In the genomic region with DNA sequence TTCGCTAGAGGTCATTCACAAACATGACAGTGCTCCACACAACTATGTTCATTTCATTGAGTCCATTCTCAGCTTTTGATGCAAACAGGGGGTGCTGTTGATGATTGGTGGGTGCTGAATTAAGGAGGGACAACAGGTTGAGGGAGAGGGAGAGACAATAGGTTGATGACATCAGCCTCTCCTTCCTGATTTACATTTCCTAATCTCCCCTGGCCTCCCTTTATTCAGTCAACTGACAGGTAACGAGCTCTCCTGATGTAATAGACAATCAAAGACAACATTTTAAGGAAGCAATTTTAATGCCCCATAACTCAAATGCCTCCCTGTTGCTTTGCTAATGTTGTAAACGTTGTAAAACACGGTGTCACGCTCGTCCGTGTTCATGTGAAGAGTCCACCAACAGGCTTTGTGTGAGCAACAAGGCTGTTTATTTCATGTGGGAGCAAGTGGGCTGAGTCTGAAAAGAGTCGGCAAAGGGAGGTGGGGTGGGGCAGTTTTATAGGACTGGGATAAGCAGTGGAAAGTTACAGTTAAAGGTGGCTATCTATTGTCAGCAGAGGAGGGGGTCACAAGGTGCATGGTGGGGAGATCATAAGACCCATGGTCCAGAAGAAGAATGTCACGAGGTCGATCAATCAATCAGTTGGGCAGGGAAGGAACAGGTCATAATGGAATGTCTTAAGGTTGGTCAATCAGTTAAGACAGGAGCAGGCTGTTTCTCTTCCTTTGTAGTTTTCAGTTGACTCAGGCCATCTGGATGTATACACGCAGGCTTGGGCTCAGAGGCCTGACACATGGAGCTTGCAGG, we compare ENCODE assay signal across 19 cellular contexts. TPM values are rescaled to one million over a fixed set of nuclear protein-coding genes. Genes with fewer than 3 reads are reported as not detected.
DNase-seq lines count a peak whose midpoint lies in the region; ATAC-seq, FAIRE-seq and TF ChIP-seq lines count a peak whose summit lies in the region.
"Had no signal": no experiment of that assay in that cellular context is flagged by ENCODE, and none has a peak within 500 bp of the region (broad histone marks: within the 10 kb centered on the region; RNA-seq: fewer than 3 reads in every experiment).

No MANE protein-coding gene starts in this region.

- WGBS in K562 (ENCODE audit: insufficient coverage, low coverage, missing lambda C conversion rate) = 5% methylated on average over 11 of the region's 11 CpGs
- WGBS in testis, 2 donors = 71% methylated on average over 11 of the region's 11 CpGs

- no peaks in the 10 kb centered on the region for H4K20me1 ChIP-seq in K562 (replicated peaks; ENCODE audit: control insufficient read depth, insufficient read depth, low read length)

- in situ Hi-C loops in K562 (cut with MboI) = loop anchor here (5.0 kb wide), 1 partner anchor 383 kb away; no protein-coding TSS in a partner anchor

- H3K9me3 ChIP-seq in K562 (replicated peaks; ENCODE audit: control insufficient read depth, insufficient read depth, low read depth, low read length) = no peaks in the 10 kb centered on the region
- H3K9me3 ChIP-seq in testis = no peaks in the 10 kb centered on the region
- H3K9me3 ChIP-seq: BE2C, SJSA1 had no signal

- peak; percentile 25 for DNase-seq in HT-29 (ENCODE audit: low spot score)
- peak; percentile 16 to 80 (median 20) for DNase-seq in K562 (ENCODE audit: extremely low read depth in 1 of 4, low spot score in 3 of 4)
- peak; percentile 37 for DNase-seq in iPS-NIHi7 (ENCODE audit: extremely low spot score)
- DNase-seq in activated CD4-positive, alpha-beta T cell treated with anti-CD3 and anti-CD28 coated beads for 4 hours = no peak
- DNase-seq in D721Med (ENCODE audit: insufficient read length, low spot score) = no peak
- no peak for DNase-seq in testis
- DNase-seq: 8988T; BE2C; CD4-positive, alpha-beta memory T cell; GOT3; HFFc6; NCI-H1694 treated with DMSO at 0.1 percent for 48 hours; NCI-H774 had no signal

- no TSS peak for BruUV-seq in K562 (replicated peaks; lab: Mats Ljungman, UMichigan)

- no peak; the same call in 1 of the 2 replicates for TF ChIP-seq POLR2A in K562 (conservative IDR thresholded peaks at IDR 0.05)
- TF ChIP-seq POLR2A in testis (IDR thresholded peaks at IDR 0.05) = no peak

- H2AFZ ChIP-seq in ACC112 (ENCODE audit: low read length, unreplicated experiment) (peak overlapping the region; percentile 28), K562 (ENCODE audit: low read depth, low read length) (peak overlapping the region; percentile 97)

- H3K4me3 ChIP-seq in ACC112 (ENCODE audit: low read depth, low read length) (no peak overlapping the region), K562 (peak overlapping the region; percentile 7; the same call in 1 of the 2 replicates), testis (no peak overlapping the region)
- H3K4me3 ChIP-seq: GM12878, SJSA1 had no signal

- peak; percentile 38 for TF ChIP-seq EP300 in K562 (IDR thresholded peaks at IDR 0.05; ENCODE audit: low read length)

- ATAC-seq in K562 (peak; percentile 15), HG03439 (IDR thresholded peaks at IDR 0.05; ENCODE audit: unreplicated experiment) (no peak)
- ATAC-seq: GM12878 had no signal

- no peak for TF ChIP-seq CTCF in K562 (IDR thresholded peaks at IDR 0.05 in 2 of 3, conservative IDR thresholded peaks at IDR 0.05 in 1 of 3; ENCODE audit: insufficient read depth in 2 of 3, low read depth in 1 of 3, low read length in 3 of 3)
- TF ChIP-seq CTCF in D721Med (IDR thresholded peaks at IDR 0.05; ENCODE audit: insufficient read depth, missing control alignments) = no peak
- no peak for TF ChIP-seq CTCF in testis (IDR thresholded peaks at IDR 0.05)

- intact Hi-C loops in K562 (cut with micrococcal nuclease) (loop anchor here (10.0 kb wide), 2 partner anchors 246 to 384 kb away; partner anchors contain the start of genes ELOVL6 and MCUB), testis (cut with DNase I; ENCODE audit: low total_unique reads) (loop anchor here (10.0 kb wide), 1 partner anchor 116 kb away; no protein-coding TSS in a partner anchor)

- no peaks in the 10 kb centered on the region for H3K4me1 ChIP-seq in ACC112 (ENCODE audit: control insufficient read depth, insufficient read depth, low read length, unreplicated experiment)
- peaks cover 8 to 15% of the 10 kb centered on the region in 2 experiments for H3K4me1 ChIP-seq in K562 (replicated peaks in 1 of 2; ENCODE audit: control insufficient read depth in 2 of 2, insufficient read depth in 2 of 2, low read length in 2 of 2)
- no peaks in the 10 kb centered on the region for H3K4me1 ChIP-seq in testis
- H3K4me1 ChIP-seq: BE2C, SJSA1 had no signal

- H3K9ac ChIP-seq in K562 (ENCODE audit: insufficient read depth in 1 of 2, low read depth in 2 of 2, low read length in 2 of 2) = peak overlapping the region; percentile 14 to 51; a peak in 3 of 4 replicates

- peak; percentile 63 for FAIRE-seq in K562 (lab: Jason Lieb, UNC)
- FAIRE-seq in D721Med (lab: Jason Lieb, UNC) = no peak
- FAIRE-seq: GM12878 had no signal

- H3K36me3 ChIP-seq in ACC112 (ENCODE audit: insufficient read depth, low read length) (no peaks in the 10 kb centered on the region), K562 (ENCODE audit: control insufficient read depth, insufficient read depth, low read length) (no peaks in the 10 kb centered on the region), testis (ENCODE audit: low read depth, missing control alignments) (no peaks in the 10 kb centered on the region)
- H3K36me3 ChIP-seq: BE2C, SJSA1 had no signal

- POLR2A ChIA-PET in K562 (lab: Yijun Ruan, JAX) = no interaction called here

- H3K79me2 ChIP-seq in ACC112 (ENCODE audit: control insufficient read depth, insufficient read depth, low read length, unreplicated experiment) = peaks cover 3% of the 10 kb centered on the region
- H3K79me2 ChIP-seq in K562 (ENCODE audit: control insufficient read depth, insufficient read depth, low read length) = peaks cover 5% of the 10 kb centered on the region

- peak overlapping the region; percentile 72 for H3K4me2 ChIP-seq in K562 (ENCODE audit: insufficient read depth, low read length)

- CTCF ChIA-PET in K562 (lab: Yijun Ruan, JAX; ENCODE audit: low intra/inter-chr PET ratio) = no interaction called here

- H3K27me3 ChIP-seq in ACC112 (ENCODE audit: insufficient read depth, low read length) (no peaks in the 10 kb centered on the region), K562 (ENCODE audit: control insufficient read depth in 2 of 2, insufficient read depth in 2 of 2, low read length in 2 of 2) (no peaks in the 10 kb centered on the region), testis (no peaks in the 10 kb centered on the region)
- H3K27me3 ChIP-seq: BE2C, SJSA1 had no signal

- no peak for TF ChIP-seq RAD21 in K562 (CRISPR knock-in tag; conservative IDR thresholded peaks at IDR 0.05 in 1 of 2, IDR thresholded peaks at IDR 0.05 in 1 of 2)

- no peaks in the 10 kb centered on the region for H3K9me1 ChIP-seq in K562 (ENCODE audit: control insufficient read depth, insufficient read depth, low read length)

- H3K27ac ChIP-seq in ACC112 (ENCODE audit: low read depth, low read length) (no peak overlapping the region), K562 (ENCODE audit: extremely low read depth, low read depth, low read length) (peak overlapping the region; percentile 76), testis (no peak overlapping the region)
- H3K27ac ChIP-seq: HL-60, SJSA1 had no signal

RNA-seq across cellular contexts. Expression of gene GAR1, which starts 4.8 kb away (rescaled TPM):
- 8.5 and 9.8 TPM in 2 replicates for total RNA-seq in HT-29 (2014; rRNA removed; shearing (Covaris generic))
- total RNA-seq in K562 (2011; cell fraction: chromatin; rRNA removed; ENCODE audit: low replicate concordance) = 7.4 and 24.1 TPM in 2 replicates
- total RNA-seq in K562 (2011; cell fraction: nucleolus; rRNA removed) = 5.0 and 6.8 TPM in 2 replicates
- 16.8 and 24.8 TPM in 2 replicates for total RNA-seq in K562 (2011; cell fraction: nucleoplasm; rRNA removed)
- total RNA-seq in K562 (2014; rRNA removed) = 63.0 and 75.3 TPM in 2 replicates
- total RNA-seq in K562 (2014; rRNA removed; fragmentation: Illumina TruSeq; extraction: Trizol) = 47.6 and 56.1 TPM in 2 replicates
- total RNA-seq in K562 (2015; rRNA removed; fragmentation: Illumina TruSeq; extraction: Trizol) = 54.7 and 68.2 TPM in 2 replicates
- total RNA-seq in K562 (2021) = 78.7 and 86.1 TPM in 2 replicates
- 49.6 and 81.8 TPM in 2 replicates for polyA plus RNA-seq in K562 (2011; rRNA removed)
- polyA plus RNA-seq in K562 (2011; cell fraction: cytosol; rRNA removed) = 12.3 and 24.5 TPM in 2 replicates
- polyA plus RNA-seq in K562 (2011; cell fraction: nucleus; rRNA removed) = 9.6 and 14.6 TPM in 2 replicates
- polyA plus RNA-seq in K562 (2012) = 68.9 and 285 TPM in 2 replicates
- 151 and 171 TPM in 2 replicates for polyA plus RNA-seq in K562 (2014; fragmentation: Illumina TruSeq; extraction: Trizol)
- polyA plus RNA-seq in K562 (2014; fragmentation: Nextera tagmentation; extraction: Ambion mirVana) = 10 to 100 TPM; 35.7 to 44.2 TPM
- 179 and 194 TPM in 2 replicates for polyA plus RNA-seq in K562 (2014; rRNA removed)
- 18.4 and 20.3 TPM in 2 replicates for polyA minus RNA-seq in K562 (2011; rRNA and poly(A)+ RNA removed)
- 11.5 and 12.1 TPM in 2 replicates for polyA minus RNA-seq in K562 (2011; cell fraction: cytosol; rRNA and poly(A)+ RNA removed)
- polyA minus RNA-seq in K562 (2011; cell fraction: nucleus; rRNA and poly(A)+ RNA removed) = 4.3 and 9.1 TPM in 2 replicates
- total RNA-seq in testis = 10 to 100 TPM; 14.5 to 17.8 TPM
- 28.5 TPM for polyA plus RNA-seq in testis (ENCODE audit: insufficient read depth, low read depth, low replicate concordance)

RNA-seq across cellular contexts. Expression of gene CFI, which starts 9.0 kb away (rescaled TPM):
- total RNA-seq in HT-29 (2014; rRNA removed; shearing (Covaris generic)) = 0.20 TPM in 1 of 2 replicates, not detected in the other
- total RNA-seq in K562 (2011; cell fraction: chromatin; rRNA removed; ENCODE audit: low replicate concordance) = 0.23 TPM in 1 of 2 replicates, not detected in the other
- not detected in 2 replicates for total RNA-seq in K562 (2011; cell fraction: nucleolus; rRNA removed)
- 0.31 TPM in 1 of 2 replicates, not detected in the other for total RNA-seq in K562 (2011; cell fraction: nucleoplasm; rRNA removed)
- total RNA-seq in K562 (2014; rRNA removed) (0.41 and 1.4 TPM in 2 replicates), K562 (2014; rRNA removed; fragmentation: Illumina TruSeq; extraction: Trizol) (0.61 and 0.62 TPM in 2 replicates), K562 (2015; rRNA removed; fragmentation: Illumina TruSeq; extraction: Trizol) (8.3 and 8.4 TPM in 2 replicates), K562 (2021) (0.94 and 0.95 TPM in 2 replicates), testis (10 to 100 TPM in 1 of 2 donors, 1 to 10 TPM in 1; 4.3 to 24.5 TPM)
- polyA plus RNA-seq in K562 (2011; rRNA removed) (0.22 and 0.54 TPM in 2 replicates), K562 (2014; fragmentation: Illumina TruSeq; extraction: Trizol) (0.58 and 1.00 TPM in 2 replicates), K562 (2014; fragmentation: Nextera tagmentation; extraction: Ambion mirVana) (1 to 10 TPM in 1 of 2 experiments, under 1 TPM in 1; 0.30 to 1.1 TPM), K562 (2014; rRNA removed) (0.46 and 0.72 TPM in 2 replicates), testis (ENCODE audit: insufficient read depth, low read depth, low replicate concordance) (26.0 TPM)
- 0.06 and 0.12 TPM in 2 replicates for polyA plus RNA-seq in K562 (2011; cell fraction: cytosol; rRNA removed)
- 0.10 and 0.26 TPM in 2 replicates for polyA plus RNA-seq in K562 (2011; cell fraction: nucleus; rRNA removed)
- 2.5 and 3.9 TPM in 2 replicates for polyA plus RNA-seq in K562 (2012)
- 0.33 TPM in 1 of 2 replicates, not detected in the other for polyA minus RNA-seq in K562 (2011; rRNA and poly(A)+ RNA removed)
- polyA minus RNA-seq in K562 (2011; cell fraction: cytosol; rRNA and poly(A)+ RNA removed) = 0.73 TPM in 1 of 2 replicates, not detected in the other
- polyA minus RNA-seq in K562 (2011; cell fraction: nucleus; rRNA and poly(A)+ RNA removed) = not detected in 2 replicates
- total RNA-seq: CD4-positive, alpha-beta memory T cell; HFFc6; NCI-H460 had no signal
- polyA plus RNA-seq: CD4-positive, alpha-beta memory T cell had no signal

RNA-seq across cellular contexts. Expression of gene RRH, which starts 17.0 kb away (rescaled TPM):
- not detected in 2 replicates for total RNA-seq in HT-29 (2014; rRNA removed; shearing (Covaris generic))
- 0.60 and 0.97 TPM in 2 replicates for total RNA-seq in K562 (2011; cell fraction: chromatin; rRNA removed; ENCODE audit: low replicate concordance)
- total RNA-seq in K562 (2011; cell fraction: nucleolus; rRNA removed) = 0.17 TPM in 1 of 2 replicates, not detected in the other
- total RNA-seq in K562 (2011; cell fraction: nucleoplasm; rRNA removed) = 0.81 and 2.2 TPM in 2 replicates
- not detected in 2 replicates for total RNA-seq in K562 (2014; rRNA removed)
- 0.16 TPM in 1 of 2 replicates, not detected in the other for total RNA-seq in K562 (2014; rRNA removed; fragmentation: Illumina TruSeq; extraction: Trizol)
- total RNA-seq in K562 (2015; rRNA removed; fragmentation: Illumina TruSeq; extraction: Trizol) = 0.18 TPM in 1 of 2 replicates, not detected in the other
- not detected in 2 replicates for total RNA-seq in K562 (2021)
- polyA plus RNA-seq in K562 (2011; rRNA removed) = 0.28 and 0.31 TPM in 2 replicates
- 0.04 and 0.15 TPM in 2 replicates for polyA plus RNA-seq in K562 (2011; cell fraction: cytosol; rRNA removed)
- polyA plus RNA-seq in K562 (2011; cell fraction: nucleus; rRNA removed) = 0.48 and 0.86 TPM in 2 replicates
- polyA plus RNA-seq in K562 (2012) = not detected in 2 replicates
- polyA plus RNA-seq in K562 (2014; fragmentation: Illumina TruSeq; extraction: Trizol) = 0.14 and 0.18 TPM in 2 replicates
- polyA plus RNA-seq in K562 (2014; fragmentation: Nextera tagmentation; extraction: Ambion mirVana) = under 1 TPM; 0.04 to 0.07 TPM
- polyA plus RNA-seq in K562 (2014; rRNA removed) = 0.05 and 0.07 TPM in 2 replicates
- 0.51 TPM in 1 of 2 replicates, not detected in the other for polyA minus RNA-seq in K562 (2011; rRNA and poly(A)+ RNA removed)
- not detected in 2 replicates for polyA minus RNA-seq in K562 (2011; cell fraction: cytosol; rRNA and poly(A)+ RNA removed)
- 0.67 TPM in 1 of 2 replicates, not detected in the other for polyA minus RNA-seq in K562 (2011; cell fraction: nucleus; rRNA and poly(A)+ RNA removed)
- 1 to 10 TPM in 1 of 2 donors, under 1 TPM in 1; 0.43 to 1.0 TPM for total RNA-seq in testis
- 0.51 TPM for polyA plus RNA-seq in testis (ENCODE audit: insufficient read depth, low read depth, low replicate concordance)
- total RNA-seq: GM12878, HFFc6, NCI-H460, SJSA1 had no signal
- polyA plus RNA-seq: CD4-positive, alpha-beta memory T cell had no signal

RNA-seq across cellular contexts. Expression of gene LRIT3, which starts 37.1 kb away (rescaled TPM):
- 0.03 TPM in 1 of 2 replicates, not detected in the other for total RNA-seq in HT-29 (2014; rRNA removed; shearing (Covaris generic))
- total RNA-seq in K562 (2011; cell fraction: chromatin; rRNA removed; ENCODE audit: low replicate concordance) = 0.19 and 0.60 TPM in 2 replicates
- 0.13 and 0.17 TPM in 2 replicates for total RNA-seq in K562 (2011; cell fraction: nucleolus; rRNA removed)
- total RNA-seq in K562 (2011; cell fraction: nucleoplasm; rRNA removed) = 0.15 TPM in 1 of 2 replicates, not detected in the other
- total RNA-seq in K562 (2014; rRNA removed) = not detected in 2 replicates
- 0.04 and 0.10 TPM in 2 replicates for total RNA-seq in K562 (2014; rRNA removed; fragmentation: Illumina TruSeq; extraction: Trizol)
- 0.04 TPM in 1 of 2 replicates, not detected in the other for total RNA-seq in K562 (2015; rRNA removed; fragmentation: Illumina TruSeq; extraction: Trizol)
- total RNA-seq in K562 (2021) = not detected in 2 replicates
- 0.10 and 0.20 TPM in 2 replicates for polyA plus RNA-seq in K562 (2011; rRNA removed)
- 0.03 and 0.16 TPM in 2 replicates for polyA plus RNA-seq in K562 (2011; cell fraction: cytosol; rRNA removed)
- 0.26 and 0.84 TPM in 2 replicates for polyA plus RNA-seq in K562 (2011; cell fraction: nucleus; rRNA removed)
- 0.04 and 0.05 TPM in 2 replicates for polyA plus RNA-seq in K562 (2012)
- polyA plus RNA-seq in K562 (2014; fragmentation: Illumina TruSeq; extraction: Trizol) = 0.04 TPM in 1 of 2 replicates, not detected in the other
- polyA plus RNA-seq in K562 (2014; fragmentation: Nextera tagmentation; extraction: Ambion mirVana) = not detected
- polyA plus RNA-seq in K562 (2014; rRNA removed) = 0.07 TPM in 2 replicates
- polyA minus RNA-seq in K562 (2011; rRNA and poly(A)+ RNA removed) = 0.36 TPM in 1 of 2 replicates, not detected in the other
- polyA minus RNA-seq in K562 (2011; cell fraction: cytosol; rRNA and poly(A)+ RNA removed) = 0.36 TPM in 1 of 2 replicates, not detected in the other
- polyA minus RNA-seq in K562 (2011; cell fraction: nucleus; rRNA and poly(A)+ RNA removed) = 0.13 and 0.56 TPM in 2 replicates
- 1 to 10 TPM in 1 of 2 donors, under 1 TPM in 1; 0.37 to 1.2 TPM for total RNA-seq in testis
- 0.73 TPM for polyA plus RNA-seq in testis (ENCODE audit: insufficient read depth, low read depth, low replicate concordance)
- total RNA-seq: GM12878, NCI-H460, SJSA1 had no signal
- polyA plus RNA-seq: CD4-positive, alpha-beta memory T cell had no signal

Comparison
In these comparisons a context has a peak if more than half of its experiments do, and no peak if none do; other contexts are left out.
1. DNase-seq: peak in HT-29 (single experiment), K562 (4 of 4) and iPS-NIHi7 (single experiment); none in activated CD4-positive, alpha-beta T cell treated with anti-CD3 and anti-CD28 coated beads for 4 hours (0 of 2), D721Med (single experiment) and testis (single experiment).